In genomic region chr15:82985688-82986441, GRCh38 we compare ENCODE assay signal across 8 cellular contexts. TPM values are rescaled to one million over a fixed set of nuclear protein-coding genes. Genes with fewer than 3 reads are reported as not detected.
DNase-seq lines count a peak whose midpoint lies in the region; ATAC-seq, FAIRE-seq and TF ChIP-seq lines count a peak whose summit lies in the region.

Gene RAMAC, plus strand, starts transcription at chr15:82986210. Its CDS starts 2,809 bp downstream, at chr15:82989019.

- H3K36me3 ChIP-seq in HepG2 (replicated peaks in 1 of 2; ENCODE audit: control insufficient read depth in 1 of 2, insufficient read depth in 2 of 2, low read length in 2 of 2) = peaks cover 0 to 12% of the 10 kb centered on the region in 2 experiments; a peak in 1 of 5 replicates

- peak; percentile 97 for ATAC-seq in GM19351 (IDR thresholded peaks at IDR 0.05; ENCODE audit: unreplicated experiment)
- peak; percentile 91 for ATAC-seq in HG03521 (IDR thresholded peaks at IDR 0.05; ENCODE audit: unreplicated experiment)
- peak; percentile 98 for ATAC-seq in HepG2

- no peaks in the 10 kb centered on the region for H3K9me3 ChIP-seq in HepG2 (ENCODE audit: low read length)

- BruUV-seq in HepG2 (replicated peaks; lab: Mats Ljungman, UMichigan) = TSS peak; percentile 73

- TF ChIP-seq EP300 in HepG2 (IDR thresholded peaks at IDR 0.05; ENCODE audit: low read depth in 2 of 2, low read length in 2 of 2) (no peak), HepG2 (CRISPR knock-in tag; IDR thresholded peaks at IDR 0.05; ENCODE audit: borderline replicate concordance) (0 out of 2 replicates have a peak, but pooled peaks have one; percentile 21)

- FAIRE-seq in HepG2 (lab: Jason Lieb, UNC) = peak; percentile 99

- H3K9ac ChIP-seq in HepG2 (ENCODE audit: insufficient read depth, low read depth, low read length) = peak within 1 kb of the TSS; percentile 94

- peak within 1 kb of the TSS; percentile 97 for H2AFZ ChIP-seq in HepG2 (ENCODE audit: low read length)

- peak within 1 kb of the TSS; percentile 86 for H3K4me2 ChIP-seq in HepG2 (ENCODE audit: low read depth, low read length)

- TF ChIP-seq CTCF in HepG2 (CRISPR knock-in tag; IDR thresholded peaks at IDR 0.05) = no peak

- peak; percentile 74 to 76 for TF ChIP-seq POLR2A in HepG2 (IDR thresholded peaks at IDR 0.05; ENCODE audit: insufficient read depth in 1 of 2, low read depth in 2 of 2, low read length in 2 of 2)

- peaks cover 16% of the 10 kb centered on the region for H3K79me2 ChIP-seq in HepG2 (ENCODE audit: insufficient read depth, low read length)

- no peak for TF ChIP-seq RAD21 in HepG2 (CRISPR knock-in tag; IDR thresholded peaks at IDR 0.05)

- H3K4me1 ChIP-seq in HepG2 (ENCODE audit: insufficient read depth, low read length) = peaks cover 30% of the 10 kb centered on the region

- peak within 1 kb of the TSS; percentile 73 to 94 (median 88) for H3K4me3 ChIP-seq in HepG2 (replicated peaks in 1 of 3; ENCODE audit: insufficient read depth in 1 of 3, low read depth in 2 of 3, low read length in 3 of 3)

- H3K27ac ChIP-seq in HepG2 (ENCODE audit: extremely low read length, insufficient read depth, low read length) = peak within 1 kb of the TSS; percentile 75

- H3K27me3 ChIP-seq in HepG2 (ENCODE audit: control insufficient read depth in 1 of 2, insufficient read depth in 2 of 2, low read length in 2 of 2) = no peaks in the 10 kb centered on the region; a peak in 1 of 5 replicates

- 13% methylated on average over 15 of the region's 45 CpGs for WGBS in HepG2 (ENCODE audit: low lambda C conversion rate)

- CTCF ChIA-PET in HepG2 (lab: Yijun Ruan, JAX; ENCODE audit: low intra/inter-chr PET ratio, low total read pairs) = no interaction called here

- in situ Hi-C loops in HepG2 (cut with HindIII; ENCODE audit: extremely low pct_ligation_motif_present, low pct_unique_long_range_greater_than_20kb) = loop anchor here (10.0 kb wide), 1 partner anchor 131 kb away; no protein-coding TSS in a partner anchor

- DNase-seq in C1 segment of cervical spinal cord (lab: John Stamatoyannopoulos, UW) (peak; percentile 43 to 97 (median 90)), NCI-H748 (lab: John Stamatoyannopoulos, UW; ENCODE audit: unreplicated experiment) (peak; percentile 92), dermis microvascular lymphatic vessel endothelial cell (ENCODE audit: low read depth in 2 of 2) (peak; percentile 90 to 92), HepG2 (ENCODE audit: low spot score) (peak; percentile 96)
- DNase-seq in activated CD4-positive, alpha-beta T cell treated with anti-CD3 and anti-CD28 coated beads, Interleukin-2, amount 50 U/mL, for 24 hours (ENCODE audit: low read depth in 1 of 2, low spot score in 1 of 2) = peak; percentile 78 to 91
- peak; percentile 88 for DNase-seq in stimulated activated CD4-positive, alpha-beta T cell treated with anti-CD3 and anti-CD28 coated beads, Interleukin-4, amount 100 ng/mL, for 1 hour

- POLR2A ChIA-PET in HepG2 (lab: Yijun Ruan, JAX) = interaction anchor here (0.6 to 2.1 kb wide), 17 partner anchors 9 to 236 kb away, joined by 3 to 21 read pairs (median 3); partner anchors contain the start of genes BTBD1 and C15orf40

- H4K20me1 ChIP-seq in HepG2 (ENCODE audit: insufficient read depth, low read length) = no peaks in the 10 kb centered on the region

- intact Hi-C loops in HepG2 (cut with micrococcal nuclease; ENCODE audit: unreplicated experiment) = loop anchor here (5.0 kb wide), 1 partner anchor 129 kb away; no protein-coding TSS in a partner anchor

TF ChIP-seq in HepG2, 621 proteins besides CTCF, POLR2A, EP300 and RAD21 (continues in another document):
- TF ChIP-seq TGIF2 (CRISPR knock-in tag; IDR thresholded peaks at IDR 0.05) (peak; percentile 85), SIN3B (IDR thresholded peaks at IDR 0.05; ENCODE audit: low read length) (peak; percentile 0; the same call in 1 of the 2 replicates), ZNF335 (CRISPR knock-in tag; IDR thresholded peaks at IDR 0.05) (peak; percentile 87; the same call in 1 of the 2 replicates), JUN (CRISPR knock-in tag; IDR thresholded peaks at IDR 0.05) (0 out of 2 replicates have a peak, but pooled peaks have one; percentile 16), PRMT3 (CRISPR knock-in tag; IDR thresholded peaks at IDR 0.05; ENCODE audit: borderline replicate concordance, low read depth) (no peak; the same call in 1 of the 2 replicates), KLF13 (CRISPR knock-in tag; IDR thresholded peaks at IDR 0.05) (peak; percentile 59; the same call in 1 of the 2 replicates), ZNF33B (CRISPR knock-in tag; IDR thresholded peaks at IDR 0.05) (peak; percentile 89; the same call in 1 of the 2 replicates), ZBTB33 (CRISPR knock-in tag; IDR thresholded peaks at IDR 0.05) (peak; percentile 16; the same call in 1 of the 2 replicates), ZNF20 (CRISPR knock-in tag; IDR thresholded peaks at IDR 0.05) (peak; percentile 83; the same call in 1 of the 2 replicates), ATF5 (CRISPR knock-in tag; IDR thresholded peaks at IDR 0.05; ENCODE audit: low read depth) (peak; percentile 94), HDAC2 (CRISPR knock-in tag; IDR thresholded peaks at IDR 0.05) (peak; percentile 71), ZNF546 (CRISPR knock-in tag; conservative IDR thresholded peaks at IDR 0.05) (peak; percentile 92), ZNF672 (CRISPR knock-in tag; IDR thresholded peaks at IDR 0.05) (no peak), ZNF276 (CRISPR knock-in tag; IDR thresholded peaks at IDR 0.05; ENCODE audit: low read depth) (peak; percentile 63; the same call in 1 of the 2 replicates), MATR3 (CRISPR knock-in tag; IDR thresholded peaks at IDR 0.05) (no peak), ZNF761 (CRISPR knock-in tag; conservative IDR thresholded peaks at IDR 0.05) (peak; percentile 87), ZNF605 (CRISPR knock-in tag; IDR thresholded peaks at IDR 0.05) (peak; percentile 72), ZMYM4 (CRISPR knock-in tag; IDR thresholded peaks at IDR 0.05) (peak; percentile 95)

RNA-seq across cellular contexts. Expression of gene RAMAC, which starts in this region (rescaled TPM):
- 22.6 and 24.1 TPM in 2 replicates for total RNA-seq in dermis microvascular lymphatic vessel endothelial cell
- 45.9 and 71.7 TPM in 2 replicates for total RNA-seq in HepG2 (2016; rRNA removed; fragmentation: Illumina TruSeq; extraction: Trizol)
- 9.0 and 12.2 TPM in 2 replicates for total RNA-seq in HepG2 (2016; cell fraction: cytosol; rRNA removed; fragmentation: Illumina TruSeq; extraction: Trizol; ENCODE audit: low read depth)
- total RNA-seq in HepG2 (2016; cell fraction: insoluble cytoplasmic fraction; rRNA removed; fragmentation: Illumina TruSeq; extraction: Trizol) = 48.3 and 73.9 TPM in 2 replicates
- 17.5 and 17.8 TPM in 2 replicates for total RNA-seq in HepG2 (2016; cell fraction: membrane; rRNA removed; fragmentation: Illumina TruSeq; extraction: Trizol)
- 16.0 and 16.2 TPM in 2 replicates for total RNA-seq in HepG2 (2016; cell fraction: nucleus; rRNA removed; fragmentation: Illumina TruSeq; extraction: Trizol)
- polyA plus RNA-seq in HepG2 (2011; rRNA removed) = 20.3 and 22.2 TPM in 2 replicates
- polyA plus RNA-seq in HepG2 (2011; cell fraction: cytosol; rRNA removed) = 18.3 and 26.0 TPM in 2 replicates
- 2.8 and 4.1 TPM in 2 replicates for polyA plus RNA-seq in HepG2 (2011; cell fraction: nucleus; rRNA removed)
- 20.3 and 23.8 TPM in 2 replicates for polyA plus RNA-seq in HepG2 (2012)
- polyA plus RNA-seq in HepG2 (2016; cell fraction: cytosol; fragmentation: Illumina TruSeq; extraction: Trizol; ENCODE audit: low read depth) = 7.3 and 8.8 TPM in 2 replicates
- 67.2 and 70.6 TPM in 2 replicates for polyA plus RNA-seq in HepG2 (2016; cell fraction: insoluble cytoplasmic fraction; fragmentation: Illumina TruSeq; extraction: Trizol; ENCODE audit: low read depth)
- 12.0 and 12.7 TPM in 2 replicates for polyA plus RNA-seq in HepG2 (2016; cell fraction: membrane; fragmentation: Illumina TruSeq; extraction: Trizol; ENCODE audit: low read depth)
- polyA plus RNA-seq in HepG2 (2016; cell fraction: nucleus; fragmentation: Illumina TruSeq; extraction: Trizol; ENCODE audit: insufficient read depth, low read depth) = 23.3 and 25.8 TPM in 2 replicates
- polyA minus RNA-seq in HepG2 (2011; rRNA and poly(A)+ RNA removed; ENCODE audit: low replicate concordance) = 5.7 and 6.7 TPM in 2 replicates
- 11.7 and 12.0 TPM in 2 replicates for polyA minus RNA-seq in HepG2 (2011; cell fraction: cytosol; rRNA and poly(A)+ RNA removed)
- 6.4 and 6.8 TPM in 2 replicates for polyA minus RNA-seq in HepG2 (2011; cell fraction: nucleus; rRNA and poly(A)+ RNA removed)

Comparison
In these comparisons a context has a peak if more than half of its experiments do, and no peak if none do; other contexts are left out.
1. Peak in every context shown above with its lines: DNase-seq, ATAC-seq, H3K4me3 ChIP-seq and H3K27ac ChIP-seq.